2 cellular contexts compared by ENCODE assay signal in the genomic region with DNA sequence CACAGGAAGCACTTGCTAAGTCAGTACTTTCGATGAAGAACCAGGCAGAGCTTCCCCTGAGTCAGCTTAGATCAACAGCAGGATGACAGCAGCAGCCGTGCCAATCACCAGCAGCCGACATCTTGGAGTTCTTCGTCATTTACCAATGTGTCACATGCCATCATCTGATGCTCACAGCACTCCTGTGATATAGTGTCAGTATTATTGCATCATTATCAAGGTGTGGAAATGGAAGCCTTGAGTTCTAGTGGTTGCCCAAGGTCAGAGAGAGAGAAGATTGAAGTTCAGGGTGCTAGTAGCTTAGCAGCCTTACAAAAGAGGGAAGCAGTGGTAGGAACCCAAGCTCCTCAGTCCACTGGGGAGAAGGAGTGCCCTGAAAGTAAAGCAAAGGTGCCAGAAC.
A peak's percentile ranks its signal among the peaks of the same experiment; 100 is the strongest.
TF ChIP-seq lines count a peak whose summit lies in the region.

No MANE protein-coding gene starts in this region.

TF ChIP-seq in IMR-90, 13 proteins besides CTCF, POLR2A, EP300 and RAD21:
- TF ChIP-seq CEBPB (IDR thresholded peaks at IDR 0.05; ENCODE audit: low read depth, low read length) (0 out of 2 replicates have a peak, but pooled peaks have one; percentile 30), MAFK (IDR thresholded peaks at IDR 0.05; ENCODE audit: low read depth, low read length) (no peak), RCOR1 (IDR thresholded peaks at IDR 0.05; ENCODE audit: insufficient replicate concordance, low read length) (no peak)
TF ChIP-seq in IMR-90: peak in this region for 1.

TF ChIP-seq in K562, 482 proteins besides CTCF, POLR2A, EP300 and RAD21:
- TF ChIP-seq CEBPB (tag; IDR thresholded peaks at IDR 0.05) (0 out of 2 replicates have a peak, but pooled peaks have one; percentile 19), CEBPG (CRISPR knock-in tag; IDR thresholded peaks at IDR 0.05) (no peak), CEBPG (tag; conservative IDR thresholded peaks at IDR 0.05 in 1 of 2, IDR thresholded peaks at IDR 0.05 in 1 of 2) (peak; percentile 25 to 57; a peak in 2 of 4 replicates)
- TF ChIP-seq, protein P1, sequence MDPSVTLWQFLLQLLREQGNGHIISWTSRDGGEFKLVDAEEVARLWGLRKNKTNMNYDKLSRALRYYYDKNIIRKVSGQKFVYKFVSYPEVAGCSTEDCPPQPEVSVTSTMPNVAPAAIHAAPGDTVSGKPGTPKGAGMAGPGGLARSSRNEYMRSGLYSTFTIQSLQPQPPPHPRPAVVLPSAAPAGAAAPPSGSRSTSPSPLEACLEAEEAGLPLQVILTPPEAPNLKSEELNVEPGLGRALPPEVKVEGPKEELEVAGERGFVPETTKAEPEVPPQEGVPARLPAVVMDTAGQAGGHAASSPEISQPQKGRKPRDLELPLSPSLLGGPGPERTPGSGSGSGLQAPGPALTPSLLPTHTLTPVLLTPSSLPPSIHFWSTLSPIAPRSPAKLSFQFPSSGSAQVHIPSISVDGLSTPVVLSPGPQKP (CRISPR knock-in tag; IDR thresholded peaks at IDR 0.05), result no peak
